ENCODE assay signal across 1 cellular context in genomic region chr2:135473567-135473966, GRCh38.
TF ChIP-seq lines count a peak whose summit lies in the region.

No MANE protein-coding gene starts in this region.

TF ChIP-seq in H1, 55 proteins besides CTCF, POLR2A, EP300 and RAD21:
- no peak for TF ChIP-seq SP4 (IDR thresholded peaks at IDR 0.05; ENCODE audit: low read length)
- no peak for TF ChIP-seq YY1 (IDR thresholded peaks at IDR 0.05; ENCODE audit: low read depth, low read length)
- no peak for TF ChIP-seq SRF (IDR thresholded peaks at IDR 0.05; ENCODE audit: low read depth, low read length)
- TF ChIP-seq CBX8 (IDR thresholded peaks at IDR 0.05; ENCODE audit: borderline replicate concordance, low read depth, low read length) = no peak
- no peak for TF ChIP-seq RBBP5 (IDR thresholded peaks at IDR 0.05; ENCODE audit: borderline replicate concordance, low read depth, low read length)
- no peak for TF ChIP-seq RNF2 (IDR thresholded peaks at IDR 0.05; ENCODE audit: borderline replicate concordance, low read depth, low read length, missing control alignments, poor library complexity, severe bottlenecking)
- no peak for TF ChIP-seq HDAC6 (IDR thresholded peaks at IDR 0.05; ENCODE audit: low read depth, low read length)
- TF ChIP-seq ATF2 (IDR thresholded peaks at IDR 0.05; ENCODE audit: low read length) = no peak
- no peak for TF ChIP-seq TBP (IDR thresholded peaks at IDR 0.05; ENCODE audit: low read depth, low read length)
- no peak for TF ChIP-seq CHD2 (IDR thresholded peaks at IDR 0.05; ENCODE audit: low read length)
- no peak for TF ChIP-seq TAF1 (IDR thresholded peaks at IDR 0.05; ENCODE audit: low read depth, low read length)
- no peak for TF ChIP-seq JUN (IDR thresholded peaks at IDR 0.05; ENCODE audit: low read depth, low read length)
- TF ChIP-seq BCL11A (IDR thresholded peaks at IDR 0.05; ENCODE audit: low read depth in 2 of 2, low read length in 2 of 2) = no peak
- TF ChIP-seq SIX5 (IDR thresholded peaks at IDR 0.05; ENCODE audit: low read depth, low read length) = no peak
- TF ChIP-seq BACH1 (IDR thresholded peaks at IDR 0.05; ENCODE audit: low read length) = no peak
TF ChIP-seq in H1: peak in this region for 0.
